16 cellular contexts compared by ENCODE assay signal in genomic region chr15:90909976-90910375, GRCh38. TPM values are rescaled to one million over a fixed set of nuclear protein-coding genes. Genes with fewer than 3 reads are reported as not detected.
DNase-seq lines count a peak whose midpoint lies in the region; ATAC-seq and TF ChIP-seq lines count a peak whose summit lies in the region.
"Had no signal": no experiment of that assay in that cellular context is flagged by ENCODE, and none has a peak within 500 bp of the region (broad histone marks: within the 10 kb centered on the region; RNA-seq: fewer than 3 reads in every experiment).

No MANE protein-coding gene starts in this region.

- TF ChIP-seq CTCF in left ventricle myocardium inferior (IDR thresholded peaks at IDR 0.05; ENCODE audit: borderline replicate concordance) (no peak), right atrium auricular region (IDR thresholded peaks at IDR 0.05) (no peak), dorsolateral prefrontal cortex (IDR thresholded peaks at IDR 0.05 in 54 of 56, conservative IDR thresholded peaks at IDR 0.05 in 2 of 56; ENCODE audit: low read depth in 1 of 56, partially characterized antibody in 56 of 56) (no peak), neutrophil (IDR thresholded peaks at IDR 0.05) (no peak)

- H3K36me3 ChIP-seq in left ventricle myocardium inferior (peaks cover 94% of the 10 kb centered on the region), right atrium auricular region (peaks cover 94% of the 10 kb centered on the region), neutrophil (peaks cover 87% of the 10 kb centered on the region)

- H3K4me1 ChIP-seq in left ventricle myocardium inferior: peaks cover 58% of the 10 kb centered on the region
- H3K4me1 ChIP-seq in right atrium auricular region: peaks cover 0 to 35% of the 10 kb centered on the region in 2 donors
- peaks cover 51 to 52% of the 10 kb centered on the region in 2 experiments for H3K4me1 ChIP-seq in neutrophil (ENCODE audit: control insufficient read depth in 1 of 2, insufficient read depth in 1 of 2, low read depth in 1 of 2, low read length in 1 of 2)

- intact Hi-C loops in left ventricle myocardium inferior (cut with micrococcal nuclease): no loop called here
- intact Hi-C loops in dorsolateral prefrontal cortex (cut with DNase I): no loop called here

- H3K27ac ChIP-seq in left ventricle myocardium inferior (replicated peaks) (peak overlapping the region; percentile 86), right atrium auricular region (peak overlapping the region in 1 of 2 donors; percentile 13), dorsolateral prefrontal cortex (peak overlapping the region in 41 of 59 donors; percentile 22 to 100 (median 98)), neutrophil (peak overlapping the region; percentile 18)
- H3K27ac ChIP-seq: BLaER1 had no signal

- DNase-seq in left ventricle myocardium inferior: no peak
- DNase-seq in right atrium auricular region (ENCODE audit: low spot score): no peak
- DNase-seq in dorsolateral prefrontal cortex: no peak
- no peak for DNase-seq in effector CD8-positive, alpha-beta T cell (lab: John Stamatoyannopoulos, UW)
- DNase-seq in SK-N-DZ (ENCODE audit: low spot score): no peak
- DNase-seq: 8988T; CD4-positive, alpha-beta memory T cell; DMS153; DMS79; GF-D8; GOT3; H9 had no signal

- no peaks in the 10 kb centered on the region for H3K27me3 ChIP-seq in left ventricle myocardium inferior (ENCODE audit: low read depth)
- no peaks in the 10 kb centered on the region for H3K27me3 ChIP-seq in right atrium auricular region
- no peaks in the 10 kb centered on the region for H3K27me3 ChIP-seq in dorsolateral prefrontal cortex
- H3K27me3 ChIP-seq in neutrophil: no peaks in the 10 kb centered on the region
- H3K27me3 ChIP-seq: BLaER1 had no signal

- ATAC-seq in GM18907 (IDR thresholded peaks at IDR 0.05; ENCODE audit: unreplicated experiment): no peak
- ATAC-seq: HepG2 had no signal

- H3K9me3 ChIP-seq in left ventricle myocardium inferior (replicated peaks) (no peaks in the 10 kb centered on the region), right atrium auricular region (no peaks in the 10 kb centered on the region), neutrophil (no peaks in the 10 kb centered on the region)
- H3K9me3 ChIP-seq: BLaER1 had no signal

- H3K4me3 ChIP-seq in left ventricle myocardium inferior: no peak overlapping the region
- H3K4me3 ChIP-seq in right atrium auricular region: no peak overlapping the region
- no peak overlapping the region for H3K4me3 ChIP-seq in dorsolateral prefrontal cortex
- H3K4me3 ChIP-seq in neutrophil (ENCODE audit: low read depth in 1 of 2, low read length in 1 of 2): no peak overlapping the region
- H3K4me3 ChIP-seq: BLaER1 had no signal

RNA-seq across cellular contexts. Expression of gene MAN2A2, which starts 6.9 kb away (rescaled TPM):
- 95.4 TPM for total RNA-seq in left ventricle myocardium inferior
- total RNA-seq in right atrium auricular region: 10 to 100 TPM; 41.7 to 42.3 TPM
- total RNA-seq in dorsolateral prefrontal cortex: 100 to 1,000 TPM; 152 to 468 (median 226) TPM
- polyA plus RNA-seq in SK-N-DZ (2014; cell fraction: cytosol; rRNA removed): 8.3 and 8.6 TPM in 2 replicates
- 88.2 and 151 TPM in 2 replicates for polyA plus RNA-seq in SK-N-DZ (2014; cell fraction: nucleus; rRNA removed)

RNA-seq across cellular contexts. Expression of gene HDDC3, which starts 22.4 kb away (rescaled TPM):
- total RNA-seq in left ventricle myocardium inferior (12.7 TPM), right atrium auricular region (10 to 100 TPM; 14.9 to 17.9 TPM), dorsolateral prefrontal cortex (10 to 100 TPM in 119 of 120 experiments, 1 to 10 TPM in 1; 8.6 to 40.8 (median 20.2) TPM)
- polyA plus RNA-seq in SK-N-DZ (2014; cell fraction: cytosol; rRNA removed): 25.1 and 25.3 TPM in 2 replicates
- polyA plus RNA-seq in SK-N-DZ (2014; cell fraction: nucleus; rRNA removed): 17.6 and 23.1 TPM in 2 replicates

RNA-seq across cellular contexts. Expression of gene UNC45A, which starts 25.1 kb away (rescaled TPM):
- total RNA-seq in left ventricle myocardium inferior (21.9 TPM), right atrium auricular region (10 to 100 TPM; 17.4 to 19.0 TPM), dorsolateral prefrontal cortex (10 to 100 TPM; 35.1 to 68.4 (median 47.2) TPM)
- 32.5 and 38.0 TPM in 2 replicates for polyA plus RNA-seq in SK-N-DZ (2014; cell fraction: cytosol; rRNA removed)
- polyA plus RNA-seq in SK-N-DZ (2014; cell fraction: nucleus; rRNA removed): 70.6 and 74.9 TPM in 2 replicates

RNA-seq across cellular contexts. Expression of gene FES, which starts 25.7 kb away (rescaled TPM):
- 11.9 TPM for total RNA-seq in left ventricle myocardium inferior
- total RNA-seq in right atrium auricular region: 10 to 100 TPM in 1 of 2 donors, 1 to 10 TPM in 1; 9.3 to 14.9 TPM
- total RNA-seq in dorsolateral prefrontal cortex: 10 to 100 TPM in 95 of 120 experiments, 1 to 10 TPM in 25; 5.3 to 39.5 (median 13.8) TPM
- 4.5 and 5.1 TPM in 2 replicates for polyA plus RNA-seq in SK-N-DZ (2014; cell fraction: cytosol; rRNA removed)
- 4.8 and 13.5 TPM in 2 replicates for polyA plus RNA-seq in SK-N-DZ (2014; cell fraction: nucleus; rRNA removed)
- polyA plus RNA-seq: CD4-positive, alpha-beta memory T cell had no signal

RNA-seq across cellular contexts. Expression of gene FURIN, which starts 41.6 kb away (rescaled TPM):
- 42.7 TPM for total RNA-seq in left ventricle myocardium inferior
- total RNA-seq in right atrium auricular region: 10 to 100 TPM; 57.1 to 82.8 TPM
- total RNA-seq in dorsolateral prefrontal cortex: 10 to 100 TPM; 28.0 to 73.1 (median 40.8) TPM
- 6.1 and 6.3 TPM in 2 replicates for polyA plus RNA-seq in SK-N-DZ (2014; cell fraction: cytosol; rRNA removed)
- 5.4 and 10.3 TPM in 2 replicates for polyA plus RNA-seq in SK-N-DZ (2014; cell fraction: nucleus; rRNA removed)
